Comparison of ENCODE assay signal across 7 cellular contexts in the genomic region with DNA sequence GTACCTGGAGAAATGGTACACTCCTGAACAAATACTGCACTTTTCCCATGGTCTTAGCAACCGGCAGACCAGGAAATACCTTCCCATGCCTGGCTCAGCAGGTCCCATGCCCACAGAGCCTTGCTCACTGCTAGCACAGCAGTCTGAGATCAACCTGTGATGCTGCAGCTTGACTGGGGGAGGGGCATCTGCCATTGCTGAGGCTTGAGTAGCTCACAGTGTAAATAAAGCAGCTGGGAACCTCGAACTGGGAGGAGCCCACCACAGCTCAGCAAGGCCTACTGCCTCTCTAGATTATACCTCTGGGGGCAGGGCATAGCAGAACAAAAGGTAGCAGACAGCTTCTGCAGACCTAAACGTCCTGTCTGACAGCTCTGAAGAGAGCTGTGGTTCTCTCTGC.
A peak's percentile ranks its signal among the peaks of the same experiment; 100 is the strongest.
DNase-seq lines count a peak whose midpoint lies in the region; TF ChIP-seq lines count a peak whose summit lies in the region.
"Not testable (repeated sequence)": the region's sequence is repeated elsewhere in the genome, so short reads cannot be mapped to it uniquely, and the experiment has no call there.

No MANE protein-coding gene starts in this region.

- peak; percentile 36 for DNase-seq in DMS153 treated with DMSO at 0.1 percent for 48 hours (lab: John Stamatoyannopoulos, UW; ENCODE audit: unreplicated experiment)
- DNase-seq in NCI-H187 treated with DMSO at 0.1 percent for 48 hours (lab: John Stamatoyannopoulos, UW), result peak; percentile 20
- peak; percentile 82 for DNase-seq in NCI-H510A treated with DMSO at 0.1 percent for 48 hours (lab: John Stamatoyannopoulos, UW)
- DNase-seq in NT2/D1 (ENCODE audit: low read depth, low spot score), result peak; percentile 75
- DNase-seq in hepatocyte (ENCODE audit: low spot score), result peak; percentile 75
- peak; percentile 63 for DNase-seq in left kidney (ENCODE audit: low read depth, low spot score)

- not testable (repeated sequence) for H3K9me2 ChIP-seq in hepatocyte (replicated peaks; ENCODE audit: insufficient read depth)

- not testable (repeated sequence) for H3K9me3 ChIP-seq in HUES48 (ENCODE audit: control insufficient read depth, insufficient read depth, low read length); NT2/D1 (ENCODE audit: insufficient read depth, low read length); hepatocyte (ENCODE audit: low read depth)

- not testable (repeated sequence) for H3K4me2 ChIP-seq in hepatocyte

- not testable (repeated sequence) for H3K4me1 ChIP-seq in HUES48 (ENCODE audit: control insufficient read depth, insufficient read depth, low read length); NT2/D1 (ENCODE audit: insufficient read depth, insufficient read length); hepatocyte (ENCODE audit: insufficient read depth)

- not testable (repeated sequence) for H2AFZ ChIP-seq in hepatocyte

- H3K36me3 ChIP-seq in HUES48 (ENCODE audit: control insufficient read depth, insufficient read depth, low read length); NT2/D1 (ENCODE audit: insufficient read depth, insufficient read length, low read length); hepatocyte (replicated peaks; ENCODE audit: insufficient read depth, low read depth): not testable (repeated sequence)

- H3K27ac ChIP-seq in HUES48 (ENCODE audit: low read depth, low read length) (peak overlapping the region; percentile 55), hepatocyte (peak overlapping the region; percentile 59)

- H3K9ac ChIP-seq in HUES48 (ENCODE audit: low read depth, low read length); NT2/D1 (ENCODE audit: insufficient read length, low read depth): not testable (repeated sequence)

- H3K79me2 ChIP-seq in hepatocyte, result not testable (repeated sequence)

- H4K20me1 ChIP-seq in hepatocyte (ENCODE audit: insufficient read depth, poor library complexity, severe bottlenecking), result not testable (repeated sequence)

- not testable (repeated sequence) for TF ChIP-seq CTCF in hepatocyte (IDR thresholded peaks at IDR 0.05; ENCODE audit: poor library complexity)

- not testable (repeated sequence) for H3K27me3 ChIP-seq in HUES48 (ENCODE audit: control insufficient read depth, insufficient read depth, low read length); NT2/D1 (ENCODE audit: insufficient read depth, insufficient read length); hepatocyte

- H3K4me3 ChIP-seq in HUES48 (ENCODE audit: low read depth, low read length); NT2/D1 (ENCODE audit: insufficient read length, low read depth); hepatocyte: not testable (repeated sequence)

- 11% methylated on average over 3 of the region's 3 CpGs for WGBS in hepatocyte (ENCODE audit: low lambda C conversion rate, missing lambda C conversion rate)

Comparison
In these comparisons a context has a peak if more than half of its experiments do, and no peak if none do; other contexts are left out.
1. DNase-seq: peak in every context shown above with its lines; median percentile 82 in NCI-H510A treated with DMSO at 0.1 percent for 48 hours; 75 in NT2/D1; 75 in hepatocyte; 63 in left kidney; 36 in DMS153 treated with DMSO at 0.1 percent for 48 hours; 20 in NCI-H187 treated with DMSO at 0.1 percent for 48 hours.